ENCODE assay signal across 26 cellular contexts in the genomic region with DNA sequence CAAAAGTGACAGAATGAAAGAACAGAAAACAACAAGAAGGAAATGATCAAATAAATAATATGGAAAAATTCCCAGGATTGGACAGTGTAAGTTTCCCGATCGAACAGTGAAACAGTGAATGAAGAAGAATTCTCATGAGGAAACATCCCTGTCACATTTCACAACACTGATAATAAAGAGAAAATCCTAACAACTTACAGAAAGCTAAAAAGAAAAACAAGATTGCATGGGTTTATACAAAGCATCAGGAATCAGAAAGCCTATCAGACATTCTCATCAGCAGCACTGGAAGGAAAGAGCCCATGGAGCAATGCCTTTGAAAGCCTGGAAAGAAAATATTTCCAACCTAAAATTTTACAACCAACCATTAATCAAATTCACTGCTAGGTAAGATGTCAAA. TPM values are rescaled to one million over a fixed set of nuclear protein-coding genes. Genes with fewer than 3 reads are reported as not detected.
DNase-seq lines count a peak whose midpoint lies in the region; TF ChIP-seq lines count a peak whose summit lies in the region.
"Had no signal": no experiment of that assay in that cellular context is flagged by ENCODE, and none has a peak within 500 bp of the region (broad histone marks: within the 10 kb centered on the region; RNA-seq: fewer than 3 reads in every experiment).

No MANE protein-coding gene starts in this region.

- H2BK15ac ChIP-seq in mesenchymal stem cell (ENCODE audit: low read depth, poor library complexity, severe bottlenecking): no peak overlapping the region

- no peak overlapping the region for H3K4ac ChIP-seq in mesenchymal stem cell (ENCODE audit: low read depth in 1 of 2, low read length in 2 of 2)

- no peak overlapping the region for H4K8ac ChIP-seq in mesenchymal stem cell (ENCODE audit: low read length)

- peak overlapping the region; percentile 15 for H3K27ac Mint-ChIP-seq in T-helper 2 cell treated with Interferon-gamma antibody and Interleukin-4, amounts not matched to agents 5 μg/mL and 100 μg/mL, for 36 hours
- H3K27ac Mint-ChIP-seq: GM23338, H9, IgD-negative memory B cell had no signal

- WGBS in mesenchymal stem cell: 67% methylated on average over 2 of the region's 2 CpGs

- intact Hi-C loops in uterus (cut with DNase I; ENCODE audit: low total_unique reads): no loop called here

- H3K27ac ChIP-seq in mesenchymal stem cell (ENCODE audit: low read length, poor library complexity, severe bottlenecking) (no peak overlapping the region), uterus (peak overlapping the region; percentile 79 to 85)
- H3K27ac ChIP-seq: KMS-11, SK-N-MC had no signal

- TF ChIP-seq CTCF in uterus (IDR thresholded peaks at IDR 0.05) (peak in 1 of 4 experiments; percentile 7), GM13977 (IDR thresholded peaks at IDR 0.05; ENCODE audit: extremely low read depth, insufficient read depth, missing control alignments) (no peak)

- H2AK5ac ChIP-seq in mesenchymal stem cell (ENCODE audit: low read length, severe bottlenecking): no peak overlapping the region

- H2BK12ac ChIP-seq in mesenchymal stem cell (ENCODE audit: low read length in 2 of 2): no peak overlapping the region

- no peak overlapping the region for H3K18ac ChIP-seq in mesenchymal stem cell (ENCODE audit: low read depth in 1 of 2, low read length in 2 of 2)

- no peak overlapping the region for H4K91ac ChIP-seq in mesenchymal stem cell (ENCODE audit: low read length)

- no peak overlapping the region for H2BK120ac ChIP-seq in mesenchymal stem cell (ENCODE audit: low read depth, low read length)

- no peak overlapping the region for H3K14ac ChIP-seq in mesenchymal stem cell (ENCODE audit: low read length in 2 of 2)

- H3K36me3 ChIP-seq in mesenchymal stem cell (ENCODE audit: control insufficient read depth in 1 of 2, insufficient read depth in 2 of 2, low read depth in 1 of 2, low read length in 2 of 2) (no peaks in the 10 kb centered on the region), uterus (no peaks in the 10 kb centered on the region)

- no peak overlapping the region for H3K4me3 Mint-ChIP-seq in T-helper 2 cell treated with Interferon-gamma antibody and Interleukin-4, amounts not matched to agents 5 μg/mL and 100 μg/mL, for 36 hours
- H3K4me3 Mint-ChIP-seq: GM23338, H9, IgD-negative memory B cell had no signal

- no peak for DNase-seq in T-helper 2 cell treated with Interferon-gamma antibody and Interleukin-4, amounts not matched to agents 5 μg/mL and 100 μg/mL, for 36 hours (ENCODE audit: low spot score)
- DNase-seq in T-helper 2 cell: no peak
- DNase-seq in amniotic epithelial cell (ENCODE audit: low read depth): peak; percentile 70
- peak; percentile 70 for DNase-seq in mesenchymal stem cell
- no peak for DNase-seq in uterus
- DNase-seq in GM13977 (ENCODE audit: low spot score): no peak
- no peak for DNase-seq in NK-92 treated with Interleukin-12 subunit alpha and Interleukin-12 subunit beta, amount 100 ng/mL, for 24 hours (lab: John Stamatoyannopoulos, UW)
- no peak for DNase-seq in activated gamma-delta T cell treated with Interleukin-2 at 50 U/mL for 16 hours
- DNase-seq: 8988T, Calu3, DMS79 treated with DMSO at 0.1 percent for 48 hours, H9, NCI-H1048, NCI-H1417, NCI-H1694 treated with DMSO at 0.1 percent for 48 hours, NCI-H2081 treated with DMSO at 0.1 percent for 48 hours, NCI-H2171, NCI-H226, NCI-H510A, NCI-H69, OCI-M1, SIG-M5 had no signal

- H3K4me3 ChIP-seq in mesenchymal stem cell (ENCODE audit: insufficient read depth in 1 of 2, low read depth in 1 of 2, low read length in 2 of 2): no peak overlapping the region
- H3K4me3 ChIP-seq in uterus: no peak overlapping the region
- H3K4me3 ChIP-seq: GM23338, SK-N-MC had no signal

- H3K4me1 ChIP-seq in mesenchymal stem cell (ENCODE audit: control insufficient read depth, insufficient read depth, low read depth, low read length): peaks cover 8% of the 10 kb centered on the region
- H3K4me1 ChIP-seq in uterus: peaks cover 0 to 10% of the 10 kb centered on the region in 2 donors

- TF ChIP-seq POLR2A in uterus (IDR thresholded peaks at IDR 0.05): no peak

- H3K9me3 ChIP-seq in mesenchymal stem cell (ENCODE audit: control insufficient read depth, low read length): no peaks in the 10 kb centered on the region
- no peaks in the 10 kb centered on the region for H3K9me3 ChIP-seq in uterus

- no peak overlapping the region for H2BK5ac ChIP-seq in mesenchymal stem cell (ENCODE audit: low read depth, low read length, poor library complexity, severe bottlenecking)

- in situ Hi-C loops in GM13977 (cut with MboI; ENCODE audit: low pct_unique_long_range_greater_than_20kb, low sequenced_read_pairs, unreplicated experiment): no loop called here

- H3K23ac ChIP-seq in mesenchymal stem cell (ENCODE audit: low read length in 2 of 2): no peak overlapping the region

- H2AFZ ChIP-seq in mesenchymal stem cell (ENCODE audit: low read depth, low read length): no peak overlapping the region
- H2AFZ ChIP-seq: GM23338 had no signal

- H3K79me1 ChIP-seq in mesenchymal stem cell (replicated peaks; ENCODE audit: low read length, poor library complexity, severe bottlenecking): no peaks in the 10 kb centered on the region

- no peak overlapping the region for H3K4me2 ChIP-seq in mesenchymal stem cell (ENCODE audit: low read length, poor library complexity, severe bottlenecking)
- H3K4me2 ChIP-seq: GM23338, KMS-11 had no signal

- H3K27me3 ChIP-seq in mesenchymal stem cell (ENCODE audit: control insufficient read depth in 1 of 2, insufficient read depth in 1 of 2, low read length in 2 of 2): no peaks in the 10 kb centered on the region
- H3K27me3 ChIP-seq in uterus: no peaks in the 10 kb centered on the region

- no peaks in the 10 kb centered on the region for H3K9me3 Mint-ChIP-seq in T-helper 2 cell treated with Interferon-gamma antibody and Interleukin-4, amounts not matched to agents 5 μg/mL and 100 μg/mL, for 36 hours
- H3K9me3 Mint-ChIP-seq: GM23338, H9 had no signal

- H3K27me3 Mint-ChIP-seq in T-helper 2 cell treated with Interferon-gamma antibody and Interleukin-4, amounts not matched to agents 5 μg/mL and 100 μg/mL, for 36 hours (ENCODE audit: low read depth): peaks cover 3% of the 10 kb centered on the region

- peaks cover 1% of the 10 kb centered on the region for H3K36me3 Mint-ChIP-seq in T-helper 2 cell treated with Interferon-gamma antibody and Interleukin-4, amounts not matched to agents 5 μg/mL and 100 μg/mL, for 36 hours (ENCODE audit: low read depth)

- H3K4me1 Mint-ChIP-seq in T-helper 2 cell treated with Interferon-gamma antibody and Interleukin-4, amounts not matched to agents 5 μg/mL and 100 μg/mL, for 36 hours (ENCODE audit: low read depth): peaks cover 28% of the 10 kb centered on the region

- peak overlapping the region; percentile 5 for H3K9ac ChIP-seq in mesenchymal stem cell (ENCODE audit: low read length)
- H3K9ac ChIP-seq: KMS-11 had no signal

RNA-seq across cellular contexts. Expression of a gene that starts 9.9 kb away (rescaled TPM):
- polyA plus RNA-seq in mesenchymal stem cell (2013, experiment 1 of 2): 173 TPM
- 153 TPM for polyA plus RNA-seq in mesenchymal stem cell (2013, experiment 2 of 2)
- 1,000 to 10,000 TPM in 1 of 4 donors, 100 to 1,000 TPM in 3; 164 to 1,719 (median 447) TPM for total RNA-seq in uterus
- polyA plus RNA-seq: IgD-negative memory B cell had no signal

Comparison
In these comparisons a context has a peak if more than half of its experiments do, and no peak if none do; other contexts are left out.
1. DNase-seq: peak in amniotic epithelial cell (single experiment) and mesenchymal stem cell (single experiment); none in T-helper 2 cell treated with Interferon-gamma antibody and Interleukin-4, amounts not matched to agents 5 μg/mL and 100 μg/mL, for 36 hours (single experiment), T-helper 2 cell (0 of 5), uterus (0 of 2), GM13977 (single experiment), NK-92 treated with Interleukin-12 subunit alpha and Interleukin-12 subunit beta, amount 100 ng/mL, for 24 hours (single experiment) and activated gamma-delta T cell treated with Interleukin-2 at 50 U/mL for 16 hours (single experiment).